In the genomic region with DNA sequence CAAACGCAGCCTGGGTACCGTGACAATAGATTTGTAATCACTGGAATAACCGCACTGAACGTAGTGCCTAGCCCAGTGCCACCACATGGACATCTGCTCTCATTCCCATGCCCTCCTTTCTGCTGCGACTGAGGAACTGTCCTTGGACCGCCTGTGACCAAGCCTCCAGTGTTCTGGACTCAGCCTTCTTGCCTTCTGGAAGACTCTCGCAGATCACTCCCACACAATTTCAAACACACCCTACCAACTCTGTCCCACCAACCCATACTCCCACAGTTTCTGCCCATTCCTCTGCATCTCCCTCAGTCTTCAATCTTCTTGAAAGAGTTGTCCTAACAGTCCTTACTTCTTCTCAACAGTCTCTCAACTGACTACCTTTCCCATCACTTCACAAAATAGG, we compare ENCODE assay signal across 8 cellular contexts. TPM values are rescaled to one million over a fixed set of nuclear protein-coding genes. Genes with fewer than 3 reads are reported as not detected.
A peak's percentile ranks its signal among the peaks of the same experiment; 100 is the strongest.
DNase-seq lines count a peak whose midpoint lies in the region; ATAC-seq, FAIRE-seq and TF ChIP-seq lines count a peak whose summit lies in the region.

No MANE protein-coding gene starts in this region.

- H4K20me1 ChIP-seq in H9 (ENCODE audit: control insufficient read depth, insufficient read depth, insufficient read length), result no peaks in the 10 kb centered on the region

- H4K91ac ChIP-seq in H9 (ENCODE audit: insufficient read length, low read depth, low read length), result no peak overlapping the region

- H3K4me3 Mint-ChIP-seq in Calu3 (ENCODE audit: low read depth, unreplicated experiment) (peak overlapping the region; percentile 73), H9 (peak overlapping the region; percentile 82 to 92)

- BruUV-seq in Calu3 (replicated peaks; lab: Mats Ljungman, UMichigan), result no TSS peak

- H2BK15ac ChIP-seq in H9 (ENCODE audit: low read depth, low read length), result no peak overlapping the region

- no peak for DNase-seq in Calu3
- no peak for DNase-seq in H9
- no peak for DNase-seq in SJSA1 (ENCODE audit: low read depth in 1 of 2, low spot score in 2 of 2)
- DNase-seq in psoas muscle, result no peak
- DNase-seq in NCI-H446 treated with DMSO at 0.1 percent for 48 hours (lab: John Stamatoyannopoulos, UW), result no peak
- no peak for DNase-seq in RCC 7860 (ENCODE audit: low spot score)
- DNase-seq in DMS79 (lab: John Stamatoyannopoulos, UW), result no peak

- no peak overlapping the region for H4K5ac ChIP-seq in H9 (ENCODE audit: insufficient read length, low read depth, low read length)

- H3K4me3 ChIP-seq in SJSA1, result peak overlapping the region; percentile 91
- peak overlapping the region; percentile 85 for H3K4me3 ChIP-seq in endocrine pancreas (ENCODE audit: control insufficient read depth, insufficient read depth, low read length)
- peak overlapping the region; percentile 83 for H3K4me3 ChIP-seq in psoas muscle

- no peak overlapping the region for H2BK5ac ChIP-seq in H9 (ENCODE audit: insufficient read length, low read length)

- no peak overlapping the region for H3K23ac ChIP-seq in H9 (ENCODE audit: insufficient read length, low read depth, low read length)

- H3K18ac ChIP-seq in H9 (ENCODE audit: insufficient read length, low read depth, low read length), result no peak overlapping the region

- peaks cover 24% of the 10 kb centered on the region for H3K79me2 ChIP-seq in H9 (ENCODE audit: insufficient read depth, low read length)

- WGBS in H9 (ENCODE audit: extremely low coverage, insufficient read length, low lambda C conversion rate), result no CpG with 5 or more reads among the region's 7 CpGs
- 34 to 60% (median 38%) methylated on average over 7 of the region's 7 CpGs for WGBS in psoas muscle, 3 donors

- no peak overlapping the region for H3K56ac ChIP-seq in H9 (ENCODE audit: insufficient read length, low read depth, low read length)

- intact Hi-C loops in Calu3 (cut with micrococcal nuclease; ENCODE audit: unreplicated experiment) (loop anchor here (1.0 kb wide), 1 partner anchor 24 kb away; no protein-coding TSS in a partner anchor), psoas muscle (cut with DNase I) (loop anchor here (2.0 to 5.0 kb wide), 2 partner anchors 54 kb away; partner anchors contain the start of gene CNOT11 (in 2 of the 2))

- peaks cover 11% of the 10 kb centered on the region for H3K79me1 ChIP-seq in H9 (ENCODE audit: insufficient read depth, low read depth, low read length, poor library complexity, severe bottlenecking)

- H3K9me3 ChIP-seq in H9 (ENCODE audit: control insufficient read depth, low read depth, low read length), result no peaks in the 10 kb centered on the region
- H3K9me3 ChIP-seq in SJSA1 (replicated peaks), result no peaks in the 10 kb centered on the region
- no peaks in the 10 kb centered on the region for H3K9me3 ChIP-seq in endocrine pancreas (ENCODE audit: control insufficient read depth, low read length)
- H3K9me3 ChIP-seq in psoas muscle, result no peaks in the 10 kb centered on the region

- FAIRE-seq in RCC 7860 (lab: Jason Lieb, UNC), result no peak

- CTCF ChIA-PET in Calu3 (lab: Charles Lee), result interaction anchor here (1.0 kb wide), 1 partner anchor 22 kb away, joined by 4 read pairs; no protein-coding TSS in a partner anchor

- no peak overlapping the region for H2AFZ ChIP-seq in H9 (ENCODE audit: low read length)

- H3T11ph ChIP-seq in H9 (ENCODE audit: low read length), result no peak overlapping the region

- H3K14ac ChIP-seq in H9 (ENCODE audit: insufficient read depth, low read length), result no peak overlapping the region

- H2BK120ac ChIP-seq in H9 (ENCODE audit: low read depth, low read length, poor library complexity, severe bottlenecking), result no peak overlapping the region

- H3K27ac Mint-ChIP-seq in Calu3 (ENCODE audit: unreplicated experiment), result peak overlapping the region; percentile 37
- H3K27ac Mint-ChIP-seq in H9, result no peak overlapping the region; a peak in 1 of 7 replicates

- H3K27ac ChIP-seq in H9 (ENCODE audit: insufficient read length, low read depth, low read length) (no peak overlapping the region), SJSA1 (peak overlapping the region; percentile 12), psoas muscle (peak overlapping the region; percentile 93)

- H3K9ac ChIP-seq in H9 (ENCODE audit: extremely low read depth, insufficient read length, low read length), result peak overlapping the region; percentile 15
- H3K9ac ChIP-seq in endocrine pancreas (ENCODE audit: control insufficient read depth, insufficient read depth, low read length), result peak overlapping the region; percentile 54

- no peaks in the 10 kb centered on the region for H3K9me3 Mint-ChIP-seq in Calu3 (ENCODE audit: low read depth, unreplicated experiment)
- H3K9me3 Mint-ChIP-seq in H9, result no peaks in the 10 kb centered on the region

- H2BK12ac ChIP-seq in H9 (ENCODE audit: insufficient read length, low read depth, low read length), result no peak overlapping the region

- H3K36me3 Mint-ChIP-seq in Calu3 (ENCODE audit: insufficient read depth, unreplicated experiment), result peaks cover 38% of the 10 kb centered on the region
- peaks cover 3 to 9% (median 9%) of the 10 kb centered on the region in 3 experiments; a peak in 6 of 7 replicates for H3K36me3 Mint-ChIP-seq in H9 (ENCODE audit: insufficient read depth in 1 of 3, low read depth in 3 of 3)

- H3K4me2 ChIP-seq in H9 (ENCODE audit: insufficient read depth, insufficient read length, low read length), result peak overlapping the region; percentile 94

- H3K4me1 ChIP-seq in H9 (ENCODE audit: insufficient read depth, low read length) (peaks cover 7% of the 10 kb centered on the region; the same call in 1 of the 2 replicates), SJSA1 (replicated peaks) (peaks cover 38% of the 10 kb centered on the region), endocrine pancreas (ENCODE audit: control insufficient read depth, insufficient read depth, low read length) (no peaks in the 10 kb centered on the region), psoas muscle (peaks cover 36% of the 10 kb centered on the region)

- H3K4ac ChIP-seq in H9 (ENCODE audit: low read depth, low read length), result no peak overlapping the region

- no peak overlapping the region for H2BK20ac ChIP-seq in H9 (ENCODE audit: low read depth, low read length, poor library complexity, severe bottlenecking)

- H3K27me3 Mint-ChIP-seq in Calu3 (ENCODE audit: unreplicated experiment) (no peaks in the 10 kb centered on the region), H9 (ENCODE audit: low read depth) (peaks cover 7% of the 10 kb centered on the region; the same call in 1 of the 2 replicates)

- ATAC-seq in psoas muscle, result no peak

- H3K36me3 ChIP-seq in SJSA1, result peaks cover 28% of the 10 kb centered on the region
- no peaks in the 10 kb centered on the region for H3K36me3 ChIP-seq in endocrine pancreas (ENCODE audit: control insufficient read depth, insufficient read depth, low read length)
- peaks cover 0 to 11% of the 10 kb centered on the region in 2 donors for H3K36me3 ChIP-seq in psoas muscle (ENCODE audit: insufficient read depth in 1 of 2, low read depth in 1 of 2)

- no peak overlapping the region for H2AK5ac ChIP-seq in H9 (ENCODE audit: insufficient read length, low read length)

- no peak overlapping the region for H4K8ac ChIP-seq in H9 (replicated peaks; ENCODE audit: insufficient read length, low read depth, low read length)

- TF ChIP-seq CTCF in Calu3 (IDR thresholded peaks at IDR 0.05; ENCODE audit: unreplicated experiment), result no peak
- no peak for TF ChIP-seq CTCF in H9 (conservative IDR thresholded peaks at IDR 0.05)
- TF ChIP-seq CTCF in psoas muscle (IDR thresholded peaks at IDR 0.05), result no peak

- peaks cover 17% of the 10 kb centered on the region for H3K23me2 ChIP-seq in H9 (ENCODE audit: insufficient read length, low read depth, low read length, poor library complexity, severe bottlenecking)

- no peaks in the 10 kb centered on the region for H3K27me3 ChIP-seq in H9 (ENCODE audit: insufficient read depth, low read length)
- H3K27me3 ChIP-seq in SJSA1 (replicated peaks), result no peaks in the 10 kb centered on the region
- H3K27me3 ChIP-seq in endocrine pancreas (ENCODE audit: control insufficient read depth, insufficient read depth, low read length), result no peaks in the 10 kb centered on the region
- H3K27me3 ChIP-seq in psoas muscle (ENCODE audit: insufficient read depth in 3 of 3, low read length in 2 of 3), result no peaks in the 10 kb centered on the region

- H3K4me1 Mint-ChIP-seq in Calu3 (ENCODE audit: low read depth, unreplicated experiment) (peaks cover 43% of the 10 kb centered on the region), H9 (peaks cover 33 to 34% of the 10 kb centered on the region in 2 experiments)

RNA-seq across cellular contexts. Expression of gene RNF149, which starts 2.1 kb away (rescaled TPM):
- total RNA-seq in Calu3 (2022) (69.0 and 79.8 TPM in 2 replicates), H9 (2021) (17.4 and 18.0 TPM in 2 replicates), psoas muscle (10 to 100 TPM; 13.5 to 23.7 (median 20.0) TPM)
- total RNA-seq in SJSA1 (2014; rRNA removed; shearing (Covaris generic)), result 32.2 and 37.6 TPM in 2 replicates
- 10 to 100 TPM; 10.7 to 22.8 (median 11.3) TPM for polyA plus RNA-seq in psoas muscle

RNA-seq across cellular contexts. Expression of gene CNOT11, which starts 53.7 kb away (rescaled TPM):
- total RNA-seq in Calu3 (2022) (67.7 and 74.5 TPM in 2 replicates), H9 (2021) (46.8 and 50.6 TPM in 2 replicates), psoas muscle (10 to 100 TPM; 29.6 to 42.1 (median 34.8) TPM)
- 44.2 and 59.8 TPM in 2 replicates for total RNA-seq in SJSA1 (2014; rRNA removed; shearing (Covaris generic))
- 10 to 100 TPM; 17.1 to 38.0 (median 17.6) TPM for polyA plus RNA-seq in psoas muscle
